29 cellular contexts compared by ENCODE assay signal in the genomic region with DNA sequence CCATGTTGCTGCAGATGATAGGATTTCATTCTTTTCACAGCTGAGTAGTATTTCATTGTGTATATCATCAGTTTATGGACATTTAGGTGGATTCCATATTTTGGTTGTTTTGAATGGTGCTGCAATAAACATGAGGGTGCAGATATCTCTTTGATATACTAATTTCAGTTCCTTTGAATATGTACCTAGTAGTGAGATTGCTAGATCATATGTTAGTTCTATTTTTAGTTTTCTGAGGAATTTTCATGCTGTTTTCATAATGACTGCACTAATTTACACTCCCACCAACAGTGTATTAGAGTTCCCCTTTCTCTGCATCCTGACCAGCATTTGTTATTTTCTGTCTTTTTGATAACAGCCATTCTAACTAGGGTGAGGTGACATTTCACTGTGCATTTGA.
"Had no signal": no experiment of that assay in that cellular context is flagged by ENCODE, and none has a peak within 500 bp of the region (broad histone marks: within the 10 kb centered on the region; RNA-seq: fewer than 3 reads in every experiment).

No MANE protein-coding gene starts in this region.

- H3K4me1 ChIP-seq: colonic mucosa had no signal

- H3K36me3 ChIP-seq: colonic mucosa, esophagus muscularis mucosa, esophagus squamous epithelium, gastrocnemius medialis, gastroesophageal sphincter, heart left ventricle, heart right ventricle had no signal

- DNase-seq: colonic mucosa; cortex of kidney; dermis blood vessel endothelial cell; dorsolateral prefrontal cortex; effector CD4-positive, alpha-beta T cell; effector CD8-positive, alpha-beta T cell; effector memory CD4-positive, alpha-beta T cell; effector memory CD8-positive, alpha-beta T cell; endodermal cell; erythroblast; esophagus squamous epithelium; foreskin fibroblast; foreskin keratinocyte; foreskin melanocyte; gastrocnemius medialis; glutamatergic neuron; head of caudate nucleus; heart left ventricle; heart right ventricle had no signal

- FAIRE-seq: colon, endometrium, endothelial cell of umbilical vein, frontal cortex had no signal

- H3K27ac Mint-ChIP-seq: dendritic cell treated with granulocyte-macrophage colony-stimulating factor and Interleukin-4, amounts not matched to agents 40 ng/mL and 50 ng/mL, for 4 days; effector memory CD8-positive, alpha-beta T cell; endodermal cell had no signal

- H3K27me3 Mint-ChIP-seq: dendritic cell treated with granulocyte-macrophage colony-stimulating factor and Interleukin-4, amounts not matched to agents 40 ng/mL and 50 ng/mL, for 4 days; effector memory CD8-positive, alpha-beta T cell had no signal

- H3K9me3 Mint-ChIP-seq: dendritic cell treated with granulocyte-macrophage colony-stimulating factor and Interleukin-4, amounts not matched to agents 40 ng/mL and 50 ng/mL, for 4 days; endodermal cell had no signal

- H3K4me3 ChIP-seq: colonic mucosa, coronary artery, dorsolateral prefrontal cortex, esophagus muscularis mucosa, esophagus squamous epithelium, gastrocnemius medialis, gastroesophageal sphincter, heart left ventricle, heart right ventricle had no signal

- H3K9me3 ChIP-seq: colonic mucosa, esophagus muscularis mucosa, esophagus squamous epithelium, gastrocnemius medialis, gastroesophageal sphincter, heart left ventricle, heart right ventricle had no signal

- H3K27me3 ChIP-seq: colonic mucosa, dorsolateral prefrontal cortex, esophagus muscularis mucosa, esophagus squamous epithelium, foreskin keratinocyte, gastrocnemius medialis, gastroesophageal sphincter had no signal

- H3K27ac ChIP-seq: colonic mucosa, coronary artery, dorsolateral prefrontal cortex, epithelial cell of prostate, esophagus muscularis mucosa, esophagus squamous epithelium, foreskin keratinocyte, gastrocnemius medialis, gastroesophageal sphincter, heart left ventricle, heart right ventricle had no signal

- ATAC-seq: effector memory CD8-positive, alpha-beta T cell; esophagus mucosa; foreskin keratinocyte; gastrocnemius medialis; gastroesophageal sphincter; heart left ventricle; heart right ventricle had no signal

- H3K4me3 Mint-ChIP-seq: dendritic cell treated with granulocyte-macrophage colony-stimulating factor and Interleukin-4, amounts not matched to agents 40 ng/mL and 50 ng/mL, for 4 days; effector memory CD8-positive, alpha-beta T cell; endodermal cell had no signal
